In the genomic region with DNA sequence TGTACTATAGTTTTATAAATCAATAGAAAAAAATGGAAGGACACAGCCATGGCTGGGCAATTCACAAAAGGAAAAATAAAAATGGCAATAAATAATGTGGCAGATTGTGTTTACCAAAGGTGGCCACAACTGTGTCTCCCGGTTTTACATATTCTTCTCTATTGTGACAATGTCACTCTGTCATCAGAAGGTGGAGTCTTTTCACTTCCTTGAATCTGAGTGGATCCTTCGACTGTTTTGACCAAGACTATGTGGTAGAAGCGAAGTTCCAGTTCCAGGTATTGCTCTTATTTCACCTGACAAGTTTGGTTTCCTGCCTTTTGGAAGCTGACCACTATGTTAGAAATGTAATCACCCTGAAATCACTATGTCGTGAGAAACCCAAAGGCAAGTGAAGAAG, we compare ENCODE assay signal across 16 cellular contexts.
"Had no signal": no experiment of that assay in that cellular context is flagged by ENCODE, and none has a peak within 500 bp of the region (broad histone marks: within the 10 kb centered on the region; RNA-seq: fewer than 3 reads in every experiment).

No MANE protein-coding gene starts in this region.

- H3K4me3 ChIP-seq: colonic mucosa, esophagus squamous epithelium, tibial artery had no signal

- H3K27ac Mint-ChIP-seq: activated naive CD8-positive, alpha-beta T cell treated with anti-CD3 and anti-CD28 coated beads for 36 hours; activated T-helper 1 cell treated with anti-CD3 and anti-CD28 coated beads, Interleukin-12 subunit alpha, Interleukin-12 subunit beta, Interleukin-2, Interleukin-4 antibody, amounts not matched to agents 30 ng/mL and 10 ng/mL and 1 ng/mL, durations not matched to agents 14 hours and 24 hours and 36 hours; brain; nephron; stimulated activated memory B cell treated with anti-CD40 and anti-IgM and Interleukin-4, amounts not matched to agents 10 μg/mL and 1 μg/mL and 100 μg/mL, for 72 hours had no signal

- H3K27ac ChIP-seq: colonic mucosa, esophagus squamous epithelium, tibial artery had no signal

- H3K27me3 Mint-ChIP-seq: stimulated activated memory B cell treated with anti-CD40 and anti-IgM and Interleukin-4, amounts not matched to agents 10 μg/mL and 1 μg/mL and 100 μg/mL, for 72 hours had no signal

- ATAC-seq: stimulated activated memory B cell treated with anti-CD40 and anti-IgM and Interleukin-4, amounts not matched to agents 10 μg/mL and 1 μg/mL and 100 μg/mL, for 72 hours had no signal

- H3K9me3 ChIP-seq: colonic mucosa, esophagus squamous epithelium, tibial artery had no signal

- H3K4me3 Mint-ChIP-seq: activated naive CD8-positive, alpha-beta T cell treated with anti-CD3 and anti-CD28 coated beads for 36 hours; activated T-helper 1 cell treated with anti-CD3 and anti-CD28 coated beads, Interleukin-12 subunit alpha, Interleukin-12 subunit beta, Interleukin-2, Interleukin-4 antibody, amounts not matched to agents 30 ng/mL and 10 ng/mL and 1 ng/mL, durations not matched to agents 14 hours and 24 hours and 36 hours; brain; nephron; stimulated activated memory B cell treated with anti-CD40 and anti-IgM and Interleukin-4, amounts not matched to agents 10 μg/mL and 1 μg/mL and 100 μg/mL, for 72 hours had no signal

- H3K4me1 ChIP-seq: colonic mucosa had no signal

- DNase-seq: activated CD4-positive, CD25-positive, alpha-beta regulatory T cell treated with anti-CD3 and anti-CD28 coated beads, Interleukin-2, amount 50 U/mL, for 72 hours; activated naive CD8-positive, alpha-beta T cell treated with anti-CD3 and anti-CD28 coated beads for 36 hours; amygdala; central memory CD4-positive, alpha-beta T cell; colonic mucosa; esophagus squamous epithelium; hippocampal formation; nucleus accumbens; posterior cingulate gyrus; retina; stimulated activated CD4-positive, alpha-beta T cell treated with anti-CD3 and anti-CD28 coated beads, Interleukin-2, amount 100 ng/mL, for 48 hours; tibial artery had no signal

- H3K9me3 Mint-ChIP-seq: activated T-helper 1 cell treated with anti-CD3 and anti-CD28 coated beads, Interleukin-12 subunit alpha, Interleukin-12 subunit beta, Interleukin-2, Interleukin-4 antibody, amounts not matched to agents 30 ng/mL and 10 ng/mL and 1 ng/mL, durations not matched to agents 14 hours and 24 hours and 36 hours had no signal

- H3K27me3 ChIP-seq: colonic mucosa, esophagus squamous epithelium, tibial artery had no signal

- H3K36me3 ChIP-seq: colonic mucosa had no signal
